8 cellular contexts compared by ENCODE assay signal in the genomic region with DNA sequence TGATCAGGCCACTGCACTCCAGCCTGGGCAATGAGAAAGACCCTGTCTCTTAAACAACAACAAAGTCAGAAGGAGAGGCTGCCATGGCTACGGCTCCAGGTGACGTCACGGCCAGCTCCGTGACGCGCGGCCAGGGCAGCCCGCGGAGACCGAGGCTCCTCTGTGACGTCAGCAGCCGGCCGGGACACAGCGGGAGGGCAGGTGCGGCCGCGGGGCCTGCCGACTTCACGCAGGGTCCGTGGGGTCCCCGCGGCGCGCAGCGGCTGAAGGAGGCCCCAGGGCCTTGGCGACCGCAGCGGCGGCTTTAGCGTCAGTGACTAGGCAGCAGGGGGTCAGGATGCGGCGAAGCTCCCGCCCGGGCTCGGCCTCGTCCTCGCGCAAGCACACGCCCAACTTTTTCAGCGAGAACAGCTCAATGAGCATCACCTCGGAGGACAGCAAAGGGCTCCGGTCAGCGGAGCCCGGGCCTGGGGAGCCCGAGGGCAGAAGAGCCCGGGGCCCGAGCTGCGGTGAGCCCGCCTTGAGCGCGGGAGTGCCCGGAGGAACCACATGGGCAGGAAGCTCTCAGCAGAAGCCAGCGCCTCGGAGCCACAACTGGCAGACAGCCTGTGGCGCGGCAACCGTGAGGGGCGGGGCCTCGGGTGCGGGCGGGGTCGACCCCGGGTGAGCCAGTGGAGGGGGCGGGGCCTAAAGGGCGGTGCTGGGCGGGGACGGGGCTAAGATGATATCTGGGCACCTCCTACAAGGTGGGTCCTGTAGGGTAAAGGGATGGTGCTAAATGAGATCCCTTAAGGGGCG. TPM values are rescaled to one million over a fixed set of nuclear protein-coding genes. Genes with fewer than 3 reads are reported as not detected.
A peak's percentile ranks its signal among the peaks of the same experiment; 100 is the strongest.
DNase-seq lines count a peak whose midpoint lies in the region; ATAC-seq and TF ChIP-seq lines count a peak whose summit lies in the region.

A gene with protein sequence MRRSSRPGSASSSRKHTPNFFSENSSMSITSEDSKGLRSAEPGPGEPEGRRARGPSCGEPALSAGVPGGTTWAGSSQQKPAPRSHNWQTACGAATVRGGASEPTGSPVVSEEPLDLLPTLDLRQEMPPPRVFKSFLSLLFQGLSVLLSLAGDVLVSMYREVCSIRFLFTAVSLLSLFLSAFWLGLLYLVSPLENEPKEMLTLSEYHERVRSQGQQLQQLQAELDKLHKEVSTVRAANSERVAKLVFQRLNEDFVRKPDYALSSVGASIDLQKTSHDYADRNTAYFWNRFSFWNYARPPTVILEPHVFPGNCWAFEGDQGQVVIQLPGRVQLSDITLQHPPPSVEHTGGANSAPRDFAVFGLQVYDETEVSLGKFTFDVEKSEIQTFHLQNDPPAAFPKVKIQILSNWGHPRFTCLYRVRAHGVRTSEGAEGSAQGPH (plus strand): TSS at position 163 of the 798 bp plus-strand sequence. CDS start 175 bp downstream, at position 338.

- H3K4me1 Mint-ChIP-seq in activated B cell treated with CpG ODN at 0.5 μM for 24 hours: peaks cover 55% of the 10 kb centered on the region

- intact Hi-C loops in activated B cell treated with CpG ODN at 0.5 μM for 24 hours (cut with micrococcal nuclease): loop anchor here (1.0 to 5.0 kb wide), 11 partner anchors 15 to 524 kb away; partner anchors contain the start of genes CEP250, ERGIC3, NFS1 and PHF20

- no peaks in the 10 kb centered on the region for H3K9me3 Mint-ChIP-seq in activated B cell treated with CpG ODN at 0.5 μM for 24 hours

- H3K36me3 Mint-ChIP-seq in activated B cell treated with CpG ODN at 0.5 μM for 24 hours (ENCODE audit: low read depth): peaks cover 2% of the 10 kb centered on the region

- DNase-seq in NCI-H1694 treated with DMSO at 0.1 percent for 48 hours (lab: John Stamatoyannopoulos, UW) (peak; percentile 98), NCI-H1694 (lab: John Stamatoyannopoulos, UW) (no peak), NCI-H2227 (lab: John Stamatoyannopoulos, UW; ENCODE audit: unreplicated experiment) (peak; percentile 100), activated B cell treated with CpG ODN at 0.5 μM for 24 hours (peak; percentile 98), cardiac fibroblast (ENCODE audit: low read depth in 2 of 2) (peak in 1 of 2 donors; percentile 85), islet precursor cell (peak; percentile 99)
- peak; percentile 100 for DNase-seq in stimulated activated CD4-positive, alpha-beta T cell treated with anti-CD3 and anti-CD28 coated beads, Interleukin-12 subunit alpha, Interleukin-12 subunit beta, amount 100 ng/mL, for 4 hours

- TF ChIP-seq CTCF in activated B cell treated with CpG ODN at 0.5 μM for 24 hours (IDR thresholded peaks at IDR 0.05) (no peak), cardiac fibroblast (IDR thresholded peaks at IDR 0.05; ENCODE audit: low read depth, low read length) (no peak)

- H3K27ac Mint-ChIP-seq in activated B cell treated with CpG ODN at 0.5 μM for 24 hours: peak within 1 kb of the TSS; percentile 83

- H3K27me3 Mint-ChIP-seq in activated B cell treated with CpG ODN at 0.5 μM for 24 hours: peaks cover 2% of the 10 kb centered on the region

- peak within 1 kb of the TSS; percentile 65 to 82 for H3K4me3 ChIP-seq in cardiac fibroblast (replicated peaks in 1 of 2; ENCODE audit: low read depth in 2 of 2, low read length in 2 of 2)

- POLR2A ChIA-PET in activated B cell treated with CpG ODN at 0.5 μM for 24 hours (lab: Charles Lee): interaction anchor here (0.5 to 6.0 kb wide), 26 partner anchors 10 to 1211 kb away, joined by 3 to 67 read pairs (median 4); partner anchors contain the start of genes CPNE1, EDEM2, ERGIC3 and MMP24OS

- H3K4me3 Mint-ChIP-seq in activated B cell treated with CpG ODN at 0.5 μM for 24 hours: peak within 1 kb of the TSS; percentile 90

- CTCF ChIA-PET in activated B cell treated with CpG ODN at 0.5 μM for 24 hours (lab: Charles Lee): interaction anchor here (0.5 to 1.3 kb wide), 5 partner anchors 10 to 166 kb away, joined by 3 to 4 read pairs (median 3); partner anchors contain the start of gene ERGIC3

- ATAC-seq in HG03064 (IDR thresholded peaks at IDR 0.05; ENCODE audit: low read depth, unreplicated experiment) (peak; percentile 73), activated B cell treated with CpG ODN at 0.5 μM for 24 hours (ENCODE audit: low read depth) (peak; percentile 88)

RNA-seq across cellular contexts. Expression of the gene that starts here (rescaled TPM):
- total RNA-seq in activated B cell treated with CpG ODN at 0.5 μM for 24 hours: 1.5 and 2.2 TPM in 2 replicates
